ENCODE assay signal across 8 cellular contexts in the genomic region with DNA sequence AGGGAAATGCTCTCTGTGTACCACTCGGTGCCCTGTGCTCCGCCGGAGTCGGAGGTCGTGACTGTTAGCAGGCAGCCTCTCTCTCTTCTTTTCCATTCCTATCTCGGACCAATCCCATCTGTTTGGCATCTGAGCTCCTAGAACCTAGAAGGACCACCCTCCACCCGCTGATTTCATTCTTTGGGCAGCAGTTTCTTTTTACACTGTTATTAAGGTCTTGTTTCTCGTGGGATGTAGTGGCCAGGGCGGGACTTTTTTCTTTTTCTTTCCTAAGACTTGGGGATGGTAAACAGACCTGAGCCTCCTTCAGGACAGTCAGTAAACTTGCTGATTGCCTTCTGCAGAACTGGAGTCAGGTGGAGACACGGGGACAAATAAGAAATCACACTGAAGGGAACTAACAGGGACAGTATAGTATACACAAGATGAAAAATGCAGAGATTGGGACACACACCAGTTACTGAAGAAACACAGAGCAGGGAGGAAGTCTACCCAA. TPM values are rescaled to one million over a fixed set of nuclear protein-coding genes. Genes with fewer than 3 reads are reported as not detected.
DNase-seq lines count a peak whose midpoint lies in the region; ATAC-seq and TF ChIP-seq lines count a peak whose summit lies in the region.

No MANE protein-coding gene starts in this region.

- TF ChIP-seq POLR2A in heart left ventricle (IDR thresholded peaks at IDR 0.05) = no peak
- TF ChIP-seq POLR2A in vagina (IDR thresholded peaks at IDR 0.05) = no peak

- H3K9me3 Mint-ChIP-seq in brain (no peaks in the 10 kb centered on the region), memory B cell (no peaks in the 10 kb centered on the region)

- H3K4me3 Mint-ChIP-seq in brain (peak overlapping the region; percentile 94 to 99 (median 96)), memory B cell (peak overlapping the region; percentile 99)

- H3K27me3 ChIP-seq in heart left ventricle (no peaks in the 10 kb centered on the region), vagina (no peaks in the 10 kb centered on the region)

- H3K4me3 ChIP-seq in heart left ventricle (peak overlapping the region; percentile 62 to 99 (median 89)), vagina (peak overlapping the region; percentile 85 to 88)

- WGBS in heart left ventricle, 4 donors = 0 to 1% (median 1%) methylated on average over 10 of the region's 10 CpGs

- peaks cover 0 to 29% (median 19%) of the 10 kb centered on the region in 12 donors for H3K4me1 ChIP-seq in heart left ventricle
- peaks cover 36% of the 10 kb centered on the region for H3K4me1 ChIP-seq in vagina

- peaks cover 6% of the 10 kb centered on the region for H3K27me3 Mint-ChIP-seq in brain
- peaks cover 4% of the 10 kb centered on the region for H3K27me3 Mint-ChIP-seq in memory B cell

- TF ChIP-seq CTCF in heart left ventricle (IDR thresholded peaks at IDR 0.05) (no peak), brain (conservative IDR thresholded peaks at IDR 0.05) (no peak), vagina (IDR thresholded peaks at IDR 0.05) (no peak)

- DNase-seq in heart left ventricle (no peak), Right ventricle myocardium superior (no peak), memory B cell (ENCODE audit: low spot score in 2 of 2) (no peak), vagina (ENCODE audit: extremely low spot score in 2 of 2) (no peak), cerebellar nuclear complex (lab: John Stamatoyannopoulos, UW) (no peak)
- no peak for DNase-seq in stimulated activated CD4-positive, alpha-beta T cell treated with anti-CD3 and anti-CD28 coated beads, Interleukin-4, amount 100 ng/mL, for 24 hours

- intact Hi-C loops in heart left ventricle (cut with DNase I) (loop anchor here in 1 of 10 donors (5.0 kb wide), 1 partner anchor 41 kb away; no protein-coding TSS in a partner anchor), Right ventricle myocardium superior (cut with DNase I) (no loop called here), vagina (cut with DNase I) (no loop called here)

- H3K9me3 ChIP-seq in heart left ventricle (no peaks in the 10 kb centered on the region), vagina (no peaks in the 10 kb centered on the region)

- H3K27ac Mint-ChIP-seq in brain (peak overlapping the region; percentile 97 to 99 (median 99)), memory B cell (peak overlapping the region; percentile 96)

- ATAC-seq in heart left ventricle (no peak), Right ventricle myocardium superior (ENCODE audit: poor library complexity) (no peak), memory B cell (ENCODE audit: low read depth) (no peak), GM21423 (IDR thresholded peaks at IDR 0.05; ENCODE audit: unreplicated experiment) (no peak)

- peaks cover 52% of the 10 kb centered on the region for H3K4me1 Mint-ChIP-seq in brain
- peaks cover 20% of the 10 kb centered on the region for H3K4me1 Mint-ChIP-seq in memory B cell

- H3K27ac ChIP-seq in heart left ventricle = peak overlapping the region; percentile 89 to 98 (median 94)
- peak overlapping the region; percentile 88 for H3K27ac ChIP-seq in vagina

- H3K36me3 ChIP-seq in heart left ventricle (peaks cover 0 to 28% (median 10%) of the 10 kb centered on the region in 9 donors), vagina (peaks cover 0 to 7% of the 10 kb centered on the region in 2 donors)

- H3K36me3 Mint-ChIP-seq in brain (no peaks in the 10 kb centered on the region), memory B cell (peaks cover 2% of the 10 kb centered on the region)

RNA-seq across cellular contexts. Expression of gene URM1, which starts 0.5 kb away (rescaled TPM):
- 10 to 100 TPM; 34.4 to 55.5 (median 45.4) TPM for total RNA-seq in heart left ventricle
- 10 to 100 TPM; 30.2 to 85.6 TPM for polyA plus RNA-seq in heart left ventricle
- 56.9 TPM for total RNA-seq in Right ventricle myocardium superior
- polyA plus RNA-seq in brain (ENCODE audit: insufficient read depth, low read depth, low replicate concordance) = 93.0 TPM
- 15.2 TPM for total RNA-seq in vagina

RNA-seq across cellular contexts. Expression of gene SLC27A4, which starts 31.3 kb away (rescaled TPM):
- total RNA-seq in heart left ventricle (10 to 100 TPM; 10.7 to 36.1 (median 17.8) TPM), Right ventricle myocardium superior (19.0 TPM), vagina (28.0 TPM)
- polyA plus RNA-seq in heart left ventricle (10 to 100 TPM; 25.9 to 48.8 TPM), brain (ENCODE audit: insufficient read depth, low read depth, low replicate concordance) (50.9 TPM)

RNA-seq across cellular contexts. Expression of gene CERCAM, which starts 49.0 kb away (rescaled TPM):
- total RNA-seq in heart left ventricle = 10 to 100 TPM in 7 of 9 donors, 1 to 10 TPM in 2; 5.9 to 30.0 (median 11.8) TPM
- 10 to 100 TPM in 1 of 2 donors, 1 to 10 TPM in 1; 5.3 to 10.7 TPM for polyA plus RNA-seq in heart left ventricle
- 7.2 TPM for total RNA-seq in Right ventricle myocardium superior
- polyA plus RNA-seq in brain (ENCODE audit: insufficient read depth, low read depth, low replicate concordance) = 15.9 TPM
- total RNA-seq in vagina = 36.1 TPM

RNA-seq across cellular contexts. Expression of gene COQ4, which starts 49.0 kb away (rescaled TPM):
- total RNA-seq in heart left ventricle = 10 to 100 TPM; 19.0 to 43.2 (median 29.8) TPM
- polyA plus RNA-seq in heart left ventricle = 10 to 100 TPM; 32.2 to 38.1 TPM
- total RNA-seq in Right ventricle myocardium superior = 29.5 TPM
- polyA plus RNA-seq in brain (ENCODE audit: insufficient read depth, low read depth, low replicate concordance) = 98.1 TPM
- total RNA-seq in vagina = 42.0 TPM

RNA-seq across cellular contexts. Expression of gene TRUB2, which starts 49.4 kb away (rescaled TPM):
- total RNA-seq in heart left ventricle (10 to 100 TPM; 12.9 to 49.7 (median 34.5) TPM), Right ventricle myocardium superior (35.5 TPM), vagina (11.3 TPM)
- polyA plus RNA-seq in heart left ventricle (10 to 100 TPM; 25.3 to 25.6 TPM), brain (ENCODE audit: insufficient read depth, low read depth, low replicate concordance) (51.8 TPM)
